ENCODE assay signal across 27 cellular contexts in genomic region chr17:49872776-49873377, GRCh38. TPM values are rescaled to one million over a fixed set of nuclear protein-coding genes. Genes with fewer than 3 reads are reported as not detected.
A peak's percentile ranks its signal among the peaks of the same experiment; 100 is the strongest.
DNase-seq lines count a peak whose midpoint lies in the region; ATAC-seq and TF ChIP-seq lines count a peak whose summit lies in the region.
"Had no signal": no experiment of that assay in that cellular context is flagged by ENCODE, and none has a peak within 500 bp of the region (broad histone marks: within the 10 kb centered on the region; RNA-seq: fewer than 3 reads in every experiment).

No MANE protein-coding gene starts in this region.

- no peaks in the 10 kb centered on the region for H3K36me3 ChIP-seq in BLaER1 treated with 17β-estradiol and CSF1 and Interleukin-3, amounts not matched to agents 10 nM and 100 nM
- no peaks in the 10 kb centered on the region for H3K36me3 ChIP-seq in naive thymus-derived CD4-positive, alpha-beta T cell (ENCODE audit: control insufficient read depth in 2 of 3, insufficient read depth in 3 of 3, low read length in 3 of 3)
- H3K36me3 ChIP-seq: left ventricle myocardium inferior, sigmoid colon had no signal

- CTCF ChIA-PET in naive thymus-derived CD4-positive, alpha-beta T cell (lab: Charles Lee): interaction anchor here (0.7 to 1.3 kb wide), 3 partner anchors 86 to 126 kb away, joined by 3 to 5 read pairs (median 3); no protein-coding TSS in a partner anchor

- no peaks in the 10 kb centered on the region for H3K9me3 Mint-ChIP-seq in naive thymus-derived CD4-positive, alpha-beta T cell
- H3K9me3 Mint-ChIP-seq in stimulated activated memory B cell treated with anti-CD40 and anti-IgM and Interleukin-4, amounts not matched to agents 10 μg/mL and 1 μg/mL and 100 μg/mL, for 72 hours: no peaks in the 10 kb centered on the region
- H3K9me3 Mint-ChIP-seq: activated T-helper 2 cell treated with anti-CD3 and anti-CD28 coated beads, Interferon-gamma antibody, Interleukin-2, Interleukin-4, amounts not matched to agents 10 μg/mL and 5 μg/mL and 100 μg/mL, durations not matched to agents 14 hours and 24 hours and 36 hours; CD8-positive, alpha-beta memory T cell; effector memory CD8-positive, alpha-beta T cell; HFFc6; mesothelial cell of epicardium; natural killer cell treated with Interleukin-12 subunit alpha and Interleukin-12 subunit beta and Interleukin-15 and Interleukin-18, amount 100 ng/mL, for 72 hours; T-helper 2 cell treated with Interferon-gamma antibody and Interleukin-4, amounts not matched to agents 5 μg/mL and 100 μg/mL, for 36 hours had no signal

- peak overlapping the region; percentile 8 to 88 (median 49); a peak in 19 of 22 replicates for H3K4me2 ChIP-seq in BLaER1 treated with 17β-estradiol and CSF1 and Interleukin-3, amounts not matched to agents 10 nM and 100 nM
- H3K4me2 ChIP-seq: KMS-11 had no signal

- H3K4me3 ChIP-seq in BLaER1 treated with 17β-estradiol and CSF1 and Interleukin-3, amounts not matched to agents 10 nM and 100 nM: no peak overlapping the region
- no peak overlapping the region for H3K4me3 ChIP-seq in naive thymus-derived CD4-positive, alpha-beta T cell (ENCODE audit: low read length)
- H3K4me3 ChIP-seq: left ventricle myocardium inferior, sigmoid colon, SK-N-MC, testis had no signal

- no peaks in the 10 kb centered on the region for H3K9me3 ChIP-seq in BLaER1 treated with 17β-estradiol and CSF1 and Interleukin-3, amounts not matched to agents 10 nM and 100 nM (replicated peaks in 1 of 11)
- no peaks in the 10 kb centered on the region for H3K9me3 ChIP-seq in T-helper 17 cell (ENCODE audit: control insufficient read depth, low read length, poor library complexity, severe bottlenecking)
- no peaks in the 10 kb centered on the region for H3K9me3 ChIP-seq in naive thymus-derived CD4-positive, alpha-beta T cell (ENCODE audit: control insufficient read depth in 2 of 3, low read length in 3 of 3)
- H3K9me3 ChIP-seq: left ventricle myocardium inferior, sigmoid colon, testis had no signal

- H3K27ac ChIP-seq in BLaER1 treated with 17β-estradiol and CSF1 and Interleukin-3, amounts not matched to agents 10 nM and 100 nM: peak overlapping the region in 1 of 11 experiments; percentile 23; a peak in 1 of 22 replicates
- H3K27ac ChIP-seq in naive thymus-derived CD4-positive, alpha-beta T cell (ENCODE audit: low read depth, low read length): no peak overlapping the region
- H3K27ac ChIP-seq: KMS-11, left ventricle myocardium inferior, sigmoid colon, SK-N-MC, testis had no signal

- H3K4me3 Mint-ChIP-seq in T-helper 17 cell: peak overlapping the region; percentile 5
- peak overlapping the region in 9 of 10 donors; percentile 46 to 71 (median 54) for H3K4me3 Mint-ChIP-seq in naive thymus-derived CD4-positive, alpha-beta T cell
- no peak overlapping the region for H3K4me3 Mint-ChIP-seq in stimulated activated memory B cell treated with anti-CD40 and anti-IgM and Interleukin-4, amounts not matched to agents 10 μg/mL and 1 μg/mL and 100 μg/mL, for 72 hours
- H3K4me3 Mint-ChIP-seq: CD8-positive, alpha-beta memory T cell; effector memory CD8-positive, alpha-beta T cell; HFFc6; mesothelial cell of epicardium; natural killer cell treated with Interleukin-12 subunit alpha and Interleukin-12 subunit beta and Interleukin-15 and Interleukin-18, amount 100 ng/mL, for 72 hours; T-helper 2 cell treated with Interferon-gamma antibody and Interleukin-4, amounts not matched to agents 5 μg/mL and 100 μg/mL, for 36 hours had no signal

- no peak overlapping the region for H3K9ac ChIP-seq in BLaER1 treated with 17β-estradiol and CSF1 and Interleukin-3, amounts not matched to agents 10 nM and 100 nM
- H3K9ac ChIP-seq: KMS-11 had no signal

- H3K27me3 ChIP-seq in BLaER1 treated with 17β-estradiol and CSF1 and Interleukin-3, amounts not matched to agents 10 nM and 100 nM: peaks cover 22 to 38% (median 30%) of the 10 kb centered on the region in 11 experiments
- H3K27me3 ChIP-seq in naive thymus-derived CD4-positive, alpha-beta T cell (ENCODE audit: control insufficient read depth in 2 of 2, insufficient read depth in 2 of 2, low read length in 2 of 2): no peaks in the 10 kb centered on the region
- H3K27me3 ChIP-seq: testis had no signal

- intact Hi-C loops in naive thymus-derived CD4-positive, alpha-beta T cell (cut with micrococcal nuclease): no loop called here

- POLR2A ChIA-PET in naive thymus-derived CD4-positive, alpha-beta T cell (lab: Charles Lee): no interaction called here

- H3K36me3 Mint-ChIP-seq in T-helper 17 cell (ENCODE audit: low read depth): no peaks in the 10 kb centered on the region
- peaks cover 0 to 4% (median 0%) of the 10 kb centered on the region in 5 donors for H3K36me3 Mint-ChIP-seq in naive thymus-derived CD4-positive, alpha-beta T cell
- no peaks in the 10 kb centered on the region for H3K36me3 Mint-ChIP-seq in stimulated activated memory B cell treated with anti-CD40 and anti-IgM and Interleukin-4, amounts not matched to agents 10 μg/mL and 1 μg/mL and 100 μg/mL, for 72 hours
- H3K36me3 Mint-ChIP-seq: CD8-positive, alpha-beta memory T cell; mesothelial cell of epicardium; natural killer cell treated with Interleukin-12 subunit alpha and Interleukin-12 subunit beta and Interleukin-15 and Interleukin-18, amount 100 ng/mL, for 72 hours had no signal

- peaks cover 25% of the 10 kb centered on the region for H3K27me3 Mint-ChIP-seq in T-helper 17 cell
- peaks cover 0 to 14% (median 2%) of the 10 kb centered on the region in 5 donors for H3K27me3 Mint-ChIP-seq in naive thymus-derived CD4-positive, alpha-beta T cell
- peaks cover 48% of the 10 kb centered on the region for H3K27me3 Mint-ChIP-seq in stimulated activated memory B cell treated with anti-CD40 and anti-IgM and Interleukin-4, amounts not matched to agents 10 μg/mL and 1 μg/mL and 100 μg/mL, for 72 hours

- ATAC-seq in T-helper 17 cell (no peak), SK-N-SH treated with all-trans-retinoic acid at 6 μM for 48 hours (no peak)
- ATAC-seq in naive thymus-derived CD4-positive, alpha-beta T cell: peak; percentile 48
- no peak for ATAC-seq in stimulated activated memory B cell treated with anti-CD40 and anti-IgM and Interleukin-4, amounts not matched to agents 10 μg/mL and 1 μg/mL and 100 μg/mL, for 72 hours
- ATAC-seq: effector memory CD8-positive, alpha-beta T cell; esophagus mucosa; natural killer cell treated with Interleukin-12 subunit alpha and Interleukin-12 subunit beta and Interleukin-15 and Interleukin-18, amount 100 ng/mL, for 72 hours had no signal

- no peak overlapping the region for H3K27ac Mint-ChIP-seq in T-helper 17 cell
- peak overlapping the region in 8 of 9 donors; percentile 19 to 84 (median 60) for H3K27ac Mint-ChIP-seq in naive thymus-derived CD4-positive, alpha-beta T cell
- H3K27ac Mint-ChIP-seq in stimulated activated memory B cell treated with anti-CD40 and anti-IgM and Interleukin-4, amounts not matched to agents 10 μg/mL and 1 μg/mL and 100 μg/mL, for 72 hours: no peak overlapping the region
- H3K27ac Mint-ChIP-seq: activated T-helper 2 cell treated with anti-CD3 and anti-CD28 coated beads, Interferon-gamma antibody, Interleukin-2, Interleukin-4, amounts not matched to agents 10 μg/mL and 5 μg/mL and 100 μg/mL, durations not matched to agents 14 hours and 24 hours and 36 hours; HFFc6; natural killer cell treated with Interleukin-12 subunit alpha and Interleukin-12 subunit beta and Interleukin-15 and Interleukin-18, amount 100 ng/mL, for 72 hours; T-helper 2 cell treated with Interferon-gamma antibody and Interleukin-4, amounts not matched to agents 5 μg/mL and 100 μg/mL, for 36 hours had no signal

- peaks cover 13 to 41% (median 33%) of the 10 kb centered on the region in 10 experiments for H3K4me1 ChIP-seq in BLaER1 treated with 17β-estradiol and CSF1 and Interleukin-3, amounts not matched to agents 10 nM and 100 nM
- peaks cover 0 to 22% of the 10 kb centered on the region in 2 donors for H3K4me1 ChIP-seq in naive thymus-derived CD4-positive, alpha-beta T cell (ENCODE audit: control insufficient read depth in 2 of 2, insufficient read depth in 2 of 2, low read length in 2 of 2)
- H3K4me1 ChIP-seq: left ventricle myocardium inferior, sigmoid colon, testis had no signal

- DNase-seq in DMS79 (lab: John Stamatoyannopoulos, UW) (peak; percentile 73), T-helper 17 cell (no peak), T1000 (lab: John Stamatoyannopoulos, UW) (no peak)
- peak in 5 of 9 donors; percentile 19 to 36 (median 33) for DNase-seq in naive thymus-derived CD4-positive, alpha-beta T cell
- DNase-seq: activated CD8-positive, alpha-beta memory T cell treated with anti-CD3 and anti-CD28 coated beads for 24 hours; effector memory CD8-positive, alpha-beta T cell; GF-D8; HFFc6; hippocampal formation; left ventricle myocardium inferior; NCI-H1930; RPMI8226; sigmoid colon; testis had no signal

- H3K4me1 Mint-ChIP-seq in T-helper 17 cell: peaks cover 7% of the 10 kb centered on the region
- peaks cover 14 to 29% (median 23%) of the 10 kb centered on the region in 7 donors for H3K4me1 Mint-ChIP-seq in naive thymus-derived CD4-positive, alpha-beta T cell
- no peaks in the 10 kb centered on the region for H3K4me1 Mint-ChIP-seq in stimulated activated memory B cell treated with anti-CD40 and anti-IgM and Interleukin-4, amounts not matched to agents 10 μg/mL and 1 μg/mL and 100 μg/mL, for 72 hours

- peaks cover 0 to 7% (median 0%) of the 10 kb centered on the region in 11 experiments; a peak in 1 of 22 replicates for H4K20me1 ChIP-seq in BLaER1 treated with 17β-estradiol and CSF1 and Interleukin-3, amounts not matched to agents 10 nM and 100 nM

TF ChIP-seq in SK-N-SH treated with all-trans-retinoic acid at 6 μM for 48 hours, 23 proteins besides CTCF, POLR2A, EP300 and RAD21 (continues in another document):
- no peak for TF ChIP-seq ZFP3 (CRISPR knock-in tag; IDR thresholded peaks at IDR 0.05)
- TF ChIP-seq SNAI2 (CRISPR knock-in tag; IDR thresholded peaks at IDR 0.05): no peak
- no peak for TF ChIP-seq PPARA (CRISPR knock-in tag; IDR thresholded peaks at IDR 0.05; ENCODE audit: borderline replicate concordance)
- TF ChIP-seq POU6F1 (CRISPR knock-in tag; IDR thresholded peaks at IDR 0.05; ENCODE audit: borderline replicate concordance, low read depth): no peak
- no peak for TF ChIP-seq ZFP30 (CRISPR knock-in tag; IDR thresholded peaks at IDR 0.05)

RNA-seq across cellular contexts. Expression of gene TAC4, which starts 25.0 kb away (rescaled TPM):
- total RNA-seq in T-helper 17 cell: not detected
- not detected for total RNA-seq in naive thymus-derived CD4-positive, alpha-beta T cell
- polyA plus RNA-seq in naive thymus-derived CD4-positive, alpha-beta T cell: not detected
- total RNA-seq: activated T-helper 2 cell treated with anti-CD3 and anti-CD28 coated beads, Interferon-gamma antibody, Interleukin-2, Interleukin-4, amounts not matched to agents 10 μg/mL and 5 μg/mL and 100 μg/mL, durations not matched to agents 14 hours and 24 hours and 36 hours; CD8-positive, alpha-beta memory T cell; esophagus mucosa; frontal cortex; HFFc6; HT-29; mesothelial cell of epicardium; natural killer cell treated with Interleukin-12 subunit alpha and Interleukin-12 subunit beta and Interleukin-15 and Interleukin-18, amount 100 ng/mL, for 72 hours; sigmoid colon; testis had no signal
- polyA plus RNA-seq: CD8-positive, alpha-beta memory T cell had no signal

Comparison
In these comparisons a context has a peak if more than half of its experiments do, and no peak if none do; other contexts are left out.
1. DNase-seq: peak in DMS79 (single experiment) and naive thymus-derived CD4-positive, alpha-beta T cell (5 of 9); none in T-helper 17 cell (0 of 3) and T1000 (single experiment).
2. H3K27ac Mint-ChIP-seq: peak in naive thymus-derived CD4-positive, alpha-beta T cell (8 of 9); none in T-helper 17 cell (single experiment) and stimulated activated memory B cell treated with anti-CD40 and anti-IgM and Interleukin-4, amounts not matched to agents 10 μg/mL and 1 μg/mL and 100 μg/mL, for 72 hours (single experiment).